1 cellular context compared by ENCODE assay signal in the genomic region with DNA sequence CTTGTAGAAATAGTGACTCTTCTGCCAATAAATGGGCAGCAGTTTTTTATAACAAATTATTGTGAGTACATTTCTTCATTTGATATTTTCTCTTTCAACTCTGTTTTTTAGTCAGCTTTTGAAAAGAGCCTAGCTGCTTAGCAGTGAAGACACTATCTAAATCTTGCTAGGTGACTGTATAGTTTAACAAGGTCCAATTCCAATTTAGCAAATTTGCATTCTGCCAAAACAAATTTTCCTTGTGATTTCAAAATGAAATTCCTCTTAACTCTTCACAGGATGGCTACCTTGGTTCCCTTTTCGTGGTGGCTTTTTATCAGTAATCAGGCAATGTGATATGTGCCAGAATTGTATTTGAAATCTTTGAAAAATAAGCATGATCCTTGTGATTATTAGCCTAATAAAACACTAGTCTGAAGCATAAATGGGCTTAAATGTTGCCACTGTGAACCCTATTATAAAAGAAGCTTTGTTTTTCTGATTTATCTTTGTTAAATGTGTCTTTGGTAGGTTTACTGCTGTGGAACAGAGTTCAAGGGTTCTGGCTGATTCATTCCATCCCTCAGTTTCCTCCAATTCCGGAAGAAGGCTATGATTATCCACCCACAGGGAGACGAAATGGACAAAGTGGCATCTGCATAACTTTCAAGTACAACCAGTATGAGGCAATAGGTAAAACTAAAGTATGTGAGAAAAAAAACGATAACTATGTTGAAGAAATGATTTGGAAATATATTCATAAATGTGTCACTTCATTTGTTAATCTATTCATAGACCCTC.
TF ChIP-seq lines count a peak whose summit lies in the region.

No MANE protein-coding gene starts in this region.

TF ChIP-seq in GM23338, 12 proteins besides CTCF, POLR2A, EP300 and RAD21 (continued from another document):
- TF ChIP-seq, protein P1, sequence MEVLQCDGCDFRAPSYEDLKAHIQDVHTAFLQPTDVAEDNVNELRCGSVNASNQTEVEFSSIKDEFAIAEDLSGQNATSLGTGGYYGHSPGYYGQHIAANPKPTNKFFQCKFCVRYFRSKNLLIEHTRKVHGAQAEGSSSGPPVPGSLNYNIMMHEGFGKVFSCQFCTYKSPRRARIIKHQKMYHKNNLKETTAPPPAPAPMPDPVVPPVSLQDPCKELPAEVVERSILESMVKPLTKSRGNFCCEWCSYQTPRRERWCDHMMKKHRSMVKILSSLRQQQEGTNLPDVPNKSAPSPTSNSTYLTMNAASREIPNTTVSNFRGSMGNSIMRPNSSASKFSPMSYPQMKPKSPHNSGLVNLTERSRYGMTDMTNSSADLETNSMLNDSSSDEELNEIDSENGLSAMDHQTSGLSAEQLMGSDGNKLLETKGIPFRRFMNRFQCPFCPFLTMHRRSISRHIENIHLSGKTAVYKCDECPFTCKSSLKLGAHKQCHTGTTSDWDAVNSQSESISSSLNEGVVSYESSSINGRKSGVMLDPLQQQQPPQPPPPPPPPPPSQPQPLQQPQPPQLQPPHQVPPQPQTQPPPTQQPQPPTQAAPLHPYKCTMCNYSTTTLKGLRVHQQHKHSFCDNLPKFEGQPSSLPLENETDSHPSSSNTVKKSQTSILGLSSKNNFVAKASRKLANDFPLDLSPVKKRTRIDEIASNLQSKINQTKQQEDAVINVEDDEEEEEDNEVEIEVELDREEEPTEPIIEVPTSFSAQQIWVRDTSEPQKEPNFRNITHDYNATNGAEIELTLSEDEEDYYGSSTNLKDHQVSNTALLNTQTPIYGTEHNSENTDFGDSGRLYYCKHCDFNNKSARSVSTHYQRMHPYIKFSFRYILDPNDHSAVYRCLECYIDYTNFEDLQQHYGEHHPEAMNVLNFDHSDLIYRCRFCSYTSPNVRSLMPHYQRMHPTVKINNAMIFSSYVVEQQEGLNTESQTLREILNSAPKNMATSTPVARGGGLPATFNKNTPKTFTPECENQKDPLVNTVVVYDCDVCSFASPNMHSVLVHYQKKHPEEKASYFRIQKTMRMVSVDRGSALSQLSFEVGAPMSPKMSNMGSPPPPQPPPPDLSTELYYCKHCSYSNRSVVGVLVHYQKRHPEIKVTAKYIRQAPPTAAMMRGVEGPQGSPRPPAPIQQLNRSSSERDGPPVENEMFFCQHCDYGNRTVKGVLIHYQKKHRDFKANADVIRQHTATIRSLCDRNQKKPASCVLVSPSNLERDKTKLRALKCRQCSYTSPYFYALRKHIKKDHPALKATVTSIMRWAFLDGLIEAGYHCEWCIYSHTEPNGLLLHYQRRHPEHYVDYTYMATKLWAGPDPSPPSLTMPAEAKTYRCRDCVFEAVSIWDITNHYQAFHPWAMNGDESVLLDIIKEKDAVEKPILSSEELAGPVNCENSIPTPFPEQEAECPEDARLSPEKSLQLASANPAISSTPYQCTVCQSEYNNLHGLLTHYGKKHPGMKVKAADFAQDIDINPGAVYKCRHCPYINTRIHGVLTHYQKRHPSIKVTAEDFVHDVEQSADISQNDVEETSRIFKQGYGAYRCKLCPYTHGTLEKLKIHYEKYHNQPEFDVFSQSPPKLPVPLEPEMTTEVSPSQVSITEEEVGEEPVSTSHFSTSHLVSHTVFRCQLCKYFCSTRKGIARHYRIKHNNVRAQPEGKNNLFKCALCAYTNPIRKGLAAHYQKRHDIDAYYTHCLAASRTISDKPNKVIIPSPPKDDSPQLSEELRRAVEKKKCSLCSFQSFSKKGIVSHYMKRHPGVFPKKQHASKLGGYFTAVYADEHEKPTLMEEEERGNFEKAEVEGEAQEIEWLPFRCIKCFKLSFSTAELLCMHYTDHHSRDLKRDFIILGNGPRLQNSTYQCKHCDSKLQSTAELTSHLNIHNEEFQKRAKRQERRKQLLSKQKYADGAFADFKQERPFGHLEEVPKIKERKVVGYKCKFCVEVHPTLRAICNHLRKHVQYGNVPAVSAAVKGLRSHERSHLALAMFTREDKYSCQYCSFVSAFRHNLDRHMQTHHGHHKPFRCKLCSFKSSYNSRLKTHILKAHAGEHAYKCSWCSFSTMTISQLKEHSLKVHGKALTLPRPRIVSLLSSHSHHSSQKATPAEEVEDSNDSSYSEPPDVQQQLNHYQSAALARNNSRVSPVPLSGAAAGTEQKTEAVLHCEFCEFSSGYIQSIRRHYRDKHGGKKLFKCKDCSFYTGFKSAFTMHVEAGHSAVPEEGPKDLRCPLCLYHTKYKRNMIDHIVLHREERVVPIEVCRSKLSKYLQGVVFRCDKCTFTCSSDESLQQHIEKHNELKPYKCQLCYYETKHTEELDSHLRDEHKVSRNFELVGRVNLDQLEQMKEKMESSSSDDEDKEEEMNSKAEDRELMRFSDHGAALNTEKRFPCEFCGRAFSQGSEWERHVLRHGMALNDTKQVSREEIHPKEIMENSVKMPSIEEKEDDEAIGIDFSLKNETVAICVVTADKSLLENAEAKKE (CRISPR knock-in tag; IDR thresholded peaks at IDR 0.05), result no peak
- TF ChIP-seq CREB1 (CRISPR knock-in tag; IDR thresholded peaks at IDR 0.05; ENCODE audit: low read depth) (no peak), EZH2phosphoT487 (IDR thresholded peaks at IDR 0.05; ENCODE audit: unreplicated experiment) (no peak), NANOG (IDR thresholded peaks at IDR 0.05; ENCODE audit: borderline replicate concordance) (no peak)
- TF ChIP-seq, protein P2, sequence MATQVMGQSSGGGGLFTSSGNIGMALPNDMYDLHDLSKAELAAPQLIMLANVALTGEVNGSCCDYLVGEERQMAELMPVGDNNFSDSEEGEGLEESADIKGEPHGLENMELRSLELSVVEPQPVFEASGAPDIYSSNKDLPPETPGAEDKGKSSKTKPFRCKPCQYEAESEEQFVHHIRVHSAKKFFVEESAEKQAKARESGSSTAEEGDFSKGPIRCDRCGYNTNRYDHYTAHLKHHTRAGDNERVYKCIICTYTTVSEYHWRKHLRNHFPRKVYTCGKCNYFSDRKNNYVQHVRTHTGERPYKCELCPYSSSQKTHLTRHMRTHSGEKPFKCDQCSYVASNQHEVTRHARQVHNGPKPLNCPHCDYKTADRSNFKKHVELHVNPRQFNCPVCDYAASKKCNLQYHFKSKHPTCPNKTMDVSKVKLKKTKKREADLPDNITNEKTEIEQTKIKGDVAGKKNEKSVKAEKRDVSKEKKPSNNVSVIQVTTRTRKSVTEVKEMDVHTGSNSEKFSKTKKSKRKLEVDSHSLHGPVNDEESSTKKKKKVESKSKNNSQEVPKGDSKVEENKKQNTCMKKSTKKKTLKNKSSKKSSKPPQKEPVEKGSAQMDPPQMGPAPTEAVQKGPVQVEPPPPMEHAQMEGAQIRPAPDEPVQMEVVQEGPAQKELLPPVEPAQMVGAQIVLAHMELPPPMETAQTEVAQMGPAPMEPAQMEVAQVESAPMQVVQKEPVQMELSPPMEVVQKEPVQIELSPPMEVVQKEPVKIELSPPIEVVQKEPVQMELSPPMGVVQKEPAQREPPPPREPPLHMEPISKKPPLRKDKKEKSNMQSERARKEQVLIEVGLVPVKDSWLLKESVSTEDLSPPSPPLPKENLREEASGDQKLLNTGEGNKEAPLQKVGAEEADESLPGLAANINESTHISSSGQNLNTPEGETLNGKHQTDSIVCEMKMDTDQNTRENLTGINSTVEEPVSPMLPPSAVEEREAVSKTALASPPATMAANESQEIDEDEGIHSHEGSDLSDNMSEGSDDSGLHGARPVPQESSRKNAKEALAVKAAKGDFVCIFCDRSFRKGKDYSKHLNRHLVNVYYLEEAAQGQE (IDR thresholded peaks at IDR 0.05; ENCODE audit: unreplicated experiment), result no peak
